In the genomic region with DNA sequence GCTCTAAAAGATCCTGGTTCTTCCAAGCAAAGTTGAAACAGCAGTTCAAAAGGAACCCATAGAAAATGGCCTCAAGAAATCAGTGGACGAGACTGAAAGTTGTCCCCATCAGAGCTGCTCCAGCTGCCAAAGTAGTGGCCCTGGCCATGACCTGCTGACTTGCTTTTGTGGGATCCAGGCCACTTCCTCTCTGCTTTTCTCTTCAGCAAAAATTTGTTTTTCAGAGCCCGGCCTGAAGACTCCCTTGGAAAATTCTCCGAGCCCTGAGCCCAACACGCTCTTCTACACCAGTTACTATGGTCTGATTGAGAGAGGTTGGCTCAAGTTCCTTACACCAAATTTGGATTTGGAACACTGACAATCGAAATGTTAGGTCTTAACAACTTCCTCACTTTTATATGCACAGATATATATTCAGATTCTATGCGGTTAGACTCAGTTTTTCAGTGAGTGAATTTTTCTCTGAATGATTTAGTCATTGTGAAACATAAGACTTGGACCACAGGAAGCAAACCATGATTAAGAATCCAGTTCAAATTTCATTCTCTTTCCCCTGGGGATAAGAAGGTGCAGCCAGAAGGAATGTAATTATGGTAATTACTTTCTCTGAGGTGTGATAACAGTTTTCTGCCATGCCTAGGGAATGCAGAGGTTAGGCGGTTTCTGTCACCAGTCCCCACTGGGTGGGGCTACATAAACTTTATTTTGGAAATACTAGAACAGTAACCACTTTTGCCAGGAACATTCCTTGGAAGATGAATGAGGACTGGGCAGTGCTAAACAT, we compare ENCODE assay signal across 9 cellular contexts.
DNase-seq lines count a peak whose midpoint lies in the region; ATAC-seq and TF ChIP-seq lines count a peak whose summit lies in the region.
"Had no signal": no experiment of that assay in that cellular context is flagged by ENCODE, and none has a peak within 500 bp of the region (broad histone marks: within the 10 kb centered on the region; RNA-seq: fewer than 3 reads in every experiment).

No MANE protein-coding gene starts in this region.

- CTCF ChIA-PET in activated naive CD4-positive, alpha-beta T cell treated with anti-CD3 and anti-CD28 coated beads, Interleukin-2, amount 10 ng/mL, durations not matched to agents 7 days and 5 days (lab: Charles Lee), result interaction anchor here (2.5 to 2.7 kb wide), 2 partner anchors 507 to 581 kb away, joined by 7 to 14 read pairs; no protein-coding TSS in a partner anchor

- H3K9me3 ChIP-seq in suprapubic skin, result no peaks in the 10 kb centered on the region

- peaks cover 4% of the 10 kb centered on the region for H3K36me3 ChIP-seq in suprapubic skin

- H3K27me3 ChIP-seq in suprapubic skin, result no peaks in the 10 kb centered on the region

- no peaks in the 10 kb centered on the region for H3K9me3 Mint-ChIP-seq in activated naive CD4-positive, alpha-beta T cell treated with anti-CD3 and anti-CD28 coated beads, Interleukin-2, amount 50 U/mL, for 24 hours
- no peaks in the 10 kb centered on the region for H3K9me3 Mint-ChIP-seq in activated naive CD4-positive, alpha-beta T cell treated with anti-CD3 and anti-CD28 coated beads, Interleukin-2, amount 10 ng/mL, durations not matched to agents 7 days and 5 days
- H3K9me3 Mint-ChIP-seq in activated T-helper 2 cell treated with anti-CD3 and anti-CD28 coated beads, Interferon-gamma antibody, Interleukin-2, Interleukin-4, amounts not matched to agents 10 μg/mL and 5 μg/mL and 100 μg/mL, durations not matched to agents 14 hours and 24 hours and 36 hours, result no peaks in the 10 kb centered on the region

- ATAC-seq in HG03045 (IDR thresholded peaks at IDR 0.05; ENCODE audit: unreplicated experiment), result no peak
- ATAC-seq in esophagus mucosa, result no peak

- no peaks in the 10 kb centered on the region for H3K27me3 Mint-ChIP-seq in activated naive CD4-positive, alpha-beta T cell treated with anti-CD3 and anti-CD28 coated beads, Interleukin-2, amount 50 U/mL, for 24 hours
- no peaks in the 10 kb centered on the region for H3K27me3 Mint-ChIP-seq in activated naive CD4-positive, alpha-beta T cell treated with anti-CD3 and anti-CD28 coated beads, Interleukin-2, amount 10 ng/mL, durations not matched to agents 7 days and 5 days
- no peaks in the 10 kb centered on the region for H3K27me3 Mint-ChIP-seq in activated T-helper 2 cell treated with anti-CD3 and anti-CD28 coated beads, Interferon-gamma antibody, Interleukin-2, Interleukin-4, amounts not matched to agents 10 μg/mL and 5 μg/mL and 100 μg/mL, durations not matched to agents 14 hours and 24 hours and 36 hours (ENCODE audit: low read depth)

- H3K4me1 ChIP-seq in suprapubic skin, result peaks cover 35% of the 10 kb centered on the region

- WGBS in suprapubic skin, result 42% methylated on average over 7 of the region's 7 CpGs

- TF ChIP-seq CTCF in fibroblast of villous mesenchyme (IDR thresholded peaks at IDR 0.05; ENCODE audit: insufficient read depth, low read depth, low read length) (no peak), suprapubic skin (IDR thresholded peaks at IDR 0.05) (no peak)

- H3K4me1 Mint-ChIP-seq in activated naive CD4-positive, alpha-beta T cell treated with anti-CD3 and anti-CD28 coated beads, Interleukin-2, amount 50 U/mL, for 24 hours, result no peaks in the 10 kb centered on the region
- H3K4me1 Mint-ChIP-seq in activated naive CD4-positive, alpha-beta T cell treated with anti-CD3 and anti-CD28 coated beads, Interleukin-2, amount 10 ng/mL, durations not matched to agents 7 days and 5 days, result peaks cover 3% of the 10 kb centered on the region
- H3K4me1 Mint-ChIP-seq in activated T-helper 2 cell treated with anti-CD3 and anti-CD28 coated beads, Interferon-gamma antibody, Interleukin-2, Interleukin-4, amounts not matched to agents 10 μg/mL and 5 μg/mL and 100 μg/mL, durations not matched to agents 14 hours and 24 hours and 36 hours (ENCODE audit: low read depth), result peaks cover 15% of the 10 kb centered on the region

- H3K36me3 Mint-ChIP-seq in activated naive CD4-positive, alpha-beta T cell treated with anti-CD3 and anti-CD28 coated beads, Interleukin-2, amount 50 U/mL, for 24 hours, result peaks cover 1% of the 10 kb centered on the region
- peaks cover 28% of the 10 kb centered on the region for H3K36me3 Mint-ChIP-seq in activated naive CD4-positive, alpha-beta T cell treated with anti-CD3 and anti-CD28 coated beads, Interleukin-2, amount 10 ng/mL, durations not matched to agents 7 days and 5 days
- peaks cover 15% of the 10 kb centered on the region for H3K36me3 Mint-ChIP-seq in activated T-helper 2 cell treated with anti-CD3 and anti-CD28 coated beads, Interferon-gamma antibody, Interleukin-2, Interleukin-4, amounts not matched to agents 10 μg/mL and 5 μg/mL and 100 μg/mL, durations not matched to agents 14 hours and 24 hours and 36 hours (ENCODE audit: low read depth)

- peak overlapping the region; percentile 73 for H3K27ac ChIP-seq in suprapubic skin

- no peak for TF ChIP-seq EP300 in suprapubic skin (IDR thresholded peaks at IDR 0.05)

- no peak overlapping the region for H3K4me3 Mint-ChIP-seq in activated naive CD4-positive, alpha-beta T cell treated with anti-CD3 and anti-CD28 coated beads, Interleukin-2, amount 50 U/mL, for 24 hours
- H3K4me3 Mint-ChIP-seq in activated naive CD4-positive, alpha-beta T cell treated with anti-CD3 and anti-CD28 coated beads, Interleukin-2, amount 10 ng/mL, durations not matched to agents 7 days and 5 days, result no peak overlapping the region
- no peak overlapping the region for H3K4me3 Mint-ChIP-seq in activated T-helper 2 cell treated with anti-CD3 and anti-CD28 coated beads, Interferon-gamma antibody, Interleukin-2, Interleukin-4, amounts not matched to agents 10 μg/mL and 5 μg/mL and 100 μg/mL, durations not matched to agents 14 hours and 24 hours and 36 hours (ENCODE audit: low read depth)

- TF ChIP-seq POLR2A in suprapubic skin (IDR thresholded peaks at IDR 0.05), result no peak

- DNase-seq in activated naive CD4-positive, alpha-beta T cell treated with anti-CD3 and anti-CD28 coated beads, Interleukin-2, amount 10 ng/mL, durations not matched to agents 7 days and 5 days, result no peak
- DNase-seq in M059J (ENCODE audit: low read depth) (peak; percentile 91), fibroblast of villous mesenchyme (ENCODE audit: low read depth) (peak; percentile 35), suprapubic skin (ENCODE audit: low spot score in 2 of 2) (no peak)
- DNase-seq in activated T-helper 2 cell treated with anti-CD3 and anti-CD28 coated beads, Interferon-gamma antibody, Interleukin-2, Interleukin-4, amounts not matched to agents 10 μg/mL and 5 μg/mL and 100 μg/mL, durations not matched to agents 14 hours and 24 hours and 36 hours (ENCODE audit: low spot score), result no peak
- DNase-seq: DND-41 had no signal

- H3K4me3 ChIP-seq in fibroblast of villous mesenchyme (ENCODE audit: low read depth, low read length) (no peak overlapping the region), suprapubic skin (no peak overlapping the region)

- peak overlapping the region; percentile 62 for H3K27ac Mint-ChIP-seq in activated naive CD4-positive, alpha-beta T cell treated with anti-CD3 and anti-CD28 coated beads, Interleukin-2, amount 50 U/mL, for 24 hours
- no peak overlapping the region for H3K27ac Mint-ChIP-seq in activated naive CD4-positive, alpha-beta T cell treated with anti-CD3 and anti-CD28 coated beads, Interleukin-2, amount 10 ng/mL, durations not matched to agents 7 days and 5 days
- H3K27ac Mint-ChIP-seq in activated T-helper 2 cell treated with anti-CD3 and anti-CD28 coated beads, Interferon-gamma antibody, Interleukin-2, Interleukin-4, amounts not matched to agents 10 μg/mL and 5 μg/mL and 100 μg/mL, durations not matched to agents 14 hours and 24 hours and 36 hours, result no peak overlapping the region

- intact Hi-C loops in activated T-helper 2 cell treated with anti-CD3 and anti-CD28 coated beads, Interferon-gamma antibody, Interleukin-2, Interleukin-4, amounts not matched to agents 10 μg/mL and 5 μg/mL and 100 μg/mL, durations not matched to agents 14 hours and 24 hours and 36 hours (cut with micrococcal nuclease), result no loop called here

Comparison
In these comparisons a context has a peak if more than half of its experiments do, and no peak if none do; other contexts are left out.
1. DNase-seq: peak in M059J (single experiment) and fibroblast of villous mesenchyme (single experiment); none in activated naive CD4-positive, alpha-beta T cell treated with anti-CD3 and anti-CD28 coated beads, Interleukin-2, amount 10 ng/mL, durations not matched to agents 7 days and 5 days (single experiment), suprapubic skin (0 of 2) and activated T-helper 2 cell treated with anti-CD3 and anti-CD28 coated beads, Interferon-gamma antibody, Interleukin-2, Interleukin-4, amounts not matched to agents 10 μg/mL and 5 μg/mL and 100 μg/mL, durations not matched to agents 14 hours and 24 hours and 36 hours (single experiment).